Comparison of ENCODE assay signal across 8 cellular contexts in genomic region chr11:88338223-88338661, GRCh38. TPM values are rescaled to one million over a fixed set of nuclear protein-coding genes. Genes with fewer than 3 reads are reported as not detected.
DNase-seq lines count a peak whose midpoint lies in the region; ATAC-seq and TF ChIP-seq lines count a peak whose summit lies in the region.

No MANE protein-coding gene starts in this region.

- H3K27ac ChIP-seq in tibial nerve, result peak overlapping the region; percentile 67 to 87 (median 78)

- no peaks in the 10 kb centered on the region for H3K4me1 ChIP-seq in NT2/D1 (ENCODE audit: insufficient read depth, insufficient read length)
- peaks cover 0 to 39% (median 7%) of the 10 kb centered on the region in 4 donors for H3K4me1 ChIP-seq in tibial nerve

- H3K9me3 ChIP-seq in NT2/D1 (ENCODE audit: insufficient read depth, low read length), result no peaks in the 10 kb centered on the region
- H3K9me3 ChIP-seq in tibial nerve, result no peaks in the 10 kb centered on the region

- peaks cover 37% of the 10 kb centered on the region for H3K4me1 Mint-ChIP-seq in nephron progenitor cell

- DNase-seq in NT2/D1 (ENCODE audit: low read depth, low spot score) (no peak), activated T-cell treated with anti-CD3 and anti-CD28 coated beads for 4 hours (peak; percentile 25), fibroblast of pulmonary artery (ENCODE audit: low read depth) (peak; percentile 90), nephron progenitor cell (peak; percentile 4), tibial nerve (ENCODE audit: low spot score in 2 of 2) (peak in 1 of 2 donors; percentile 31), ecto neural progenitor cell (ENCODE audit: low spot score) (no peak)

- TF ChIP-seq EP300 in tibial nerve (IDR thresholded peaks at IDR 0.05), result peak in 1 of 2 donors; percentile 65

- H3K9ac ChIP-seq in NT2/D1 (ENCODE audit: insufficient read length, low read depth), result peak overlapping the region; percentile 81

- ATAC-seq in GM18505 (IDR thresholded peaks at IDR 0.05; ENCODE audit: unreplicated experiment) (peak; percentile 30), HG02973 (IDR thresholded peaks at IDR 0.05; ENCODE audit: unreplicated experiment) (peak; percentile 47)

- WGBS in tibial nerve, 2 donors, result 7 to 14% methylated on average over 8 of the region's 8 CpGs

- TF ChIP-seq POLR2A in GM18505 (IDR thresholded peaks at IDR 0.05; ENCODE audit: borderline replicate concordance, extremely low read depth, insufficient read depth, insufficient read length) (no peak), tibial nerve (IDR thresholded peaks at IDR 0.05) (no peak)

- peak overlapping the region; percentile 85 for H3K4me3 ChIP-seq in NT2/D1 (ENCODE audit: insufficient read length, low read depth)
- H3K4me3 ChIP-seq in fibroblast of pulmonary artery (replicated peaks; ENCODE audit: low read depth, low read length), result peak overlapping the region; percentile 93
- H3K4me3 ChIP-seq in tibial nerve, result peak overlapping the region; percentile 68 to 78 (median 78)

- H3K27me3 Mint-ChIP-seq in nephron progenitor cell (ENCODE audit: low read depth, poor library complexity), result peaks cover 3% of the 10 kb centered on the region

- no peak overlapping the region for H3K27ac Mint-ChIP-seq in nephron progenitor cell

- no peaks in the 10 kb centered on the region for H3K27me3 ChIP-seq in NT2/D1 (ENCODE audit: insufficient read depth, insufficient read length)
- no peaks in the 10 kb centered on the region for H3K27me3 ChIP-seq in tibial nerve

- peak overlapping the region; percentile 97 for H3K4me3 Mint-ChIP-seq in nephron progenitor cell

- TF ChIP-seq CTCF in fibroblast of pulmonary artery (IDR thresholded peaks at IDR 0.05; ENCODE audit: low read length, missing control alignments), result no peak
- TF ChIP-seq CTCF in nephron progenitor cell (IDR thresholded peaks at IDR 0.05), result no peak
- no peak for TF ChIP-seq CTCF in tibial nerve (IDR thresholded peaks at IDR 0.05)

- H3K9me3 Mint-ChIP-seq in nephron progenitor cell, result no peaks in the 10 kb centered on the region

- H3K36me3 Mint-ChIP-seq in nephron progenitor cell (ENCODE audit: low read depth), result peaks cover 24% of the 10 kb centered on the region

- H3K36me3 ChIP-seq in NT2/D1 (ENCODE audit: insufficient read depth, insufficient read length, low read length) (peaks cover 19% of the 10 kb centered on the region), tibial nerve (no peaks in the 10 kb centered on the region)

RNA-seq across cellular contexts. Expression of gene CTSC, which starts 0.7 kb away (rescaled TPM):
- 10 to 100 TPM; 41.2 to 84.6 (median 46.0) TPM for total RNA-seq in tibial nerve

Comparison
In these comparisons a context has a peak if more than half of its experiments do, and no peak if none do; other contexts are left out.
1. DNase-seq: peak in activated T-cell treated with anti-CD3 and anti-CD28 coated beads for 4 hours (single experiment), fibroblast of pulmonary artery (single experiment) and nephron progenitor cell (single experiment); none in NT2/D1 (single experiment) and ecto neural progenitor cell (single experiment).
2. Peak in every context shown above with its lines, with median percentiles within 50 percentile points of each other: H3K4me3 ChIP-seq.